In genomic region chr5:138953370-138954256, GRCh38 we compare ENCODE assay signal across 8 cellular contexts.
DNase-seq lines count a peak whose midpoint lies in the region; ATAC-seq, FAIRE-seq and TF ChIP-seq lines count a peak whose summit lies in the region.

No MANE protein-coding gene starts in this region.

- ATAC-seq in psoas muscle (peak; percentile 83 to 90 (median 86)), GM19035 (IDR thresholded peaks at IDR 0.05; ENCODE audit: unreplicated experiment) (no peak)

- H3K4me1 Mint-ChIP-seq in CD14-positive monocyte, result peaks cover 33% of the 10 kb centered on the region

- DNase-seq in CD14-positive monocyte (ENCODE audit: low spot score), result no peak
- peak; percentile 56 for DNase-seq in GM19239 (ENCODE audit: insufficient read length, low spot score)
- peak; percentile 84 to 90 for DNase-seq in NCI-H2081 (lab: John Stamatoyannopoulos, UW)
- peak; percentile 93 to 98 (median 96) for DNase-seq in adrenal gland
- DNase-seq in left ventricle myocardium inferior, result peak; percentile 92
- DNase-seq in psoas muscle, result peak; percentile 87 to 92
- no peak for DNase-seq in T-helper 9 cell

- TF ChIP-seq CTCF in CD14-positive monocyte (IDR thresholded peaks at IDR 0.05) (no peak), adrenal gland (IDR thresholded peaks at IDR 0.05) (no peak), left ventricle myocardium inferior (IDR thresholded peaks at IDR 0.05; ENCODE audit: borderline replicate concordance) (no peak), psoas muscle (IDR thresholded peaks at IDR 0.05) (no peak)

- H3K4me3 ChIP-seq in adrenal gland, result no peak overlapping the region
- H3K4me3 ChIP-seq in left ventricle myocardium inferior, result peak overlapping the region; percentile 35
- peak overlapping the region; percentile 24 for H3K4me3 ChIP-seq in psoas muscle

- peak overlapping the region; percentile 4 to 57 for H3K4me3 Mint-ChIP-seq in CD14-positive monocyte

- no peaks in the 10 kb centered on the region for H3K27me3 ChIP-seq in adrenal gland
- H3K27me3 ChIP-seq in left ventricle myocardium inferior (ENCODE audit: low read depth), result no peaks in the 10 kb centered on the region
- H3K27me3 ChIP-seq in psoas muscle (ENCODE audit: insufficient read depth in 3 of 3, low read length in 2 of 3), result no peaks in the 10 kb centered on the region

- peak in 1 of 2 donors; percentile 57 for TF ChIP-seq POLR2A in adrenal gland (IDR thresholded peaks at IDR 0.05)

- peaks cover 19 to 29% of the 10 kb centered on the region in 2 donors for H3K36me3 Mint-ChIP-seq in CD14-positive monocyte

- peaks cover 48 to 71% of the 10 kb centered on the region in 2 donors for H3K4me1 ChIP-seq in adrenal gland (replicated peaks in 1 of 2)
- H3K4me1 ChIP-seq in left ventricle myocardium inferior, result peaks cover 75% of the 10 kb centered on the region
- H3K4me1 ChIP-seq in psoas muscle, result peaks cover 51% of the 10 kb centered on the region

- H3K27ac ChIP-seq in adrenal gland (peak overlapping the region; percentile 48 to 87 (median 84)), left ventricle myocardium inferior (replicated peaks) (peak overlapping the region; percentile 88), psoas muscle (peak overlapping the region; percentile 80)

- peaks cover 0 to 1% (median 0%) of the 10 kb centered on the region in 3 donors for H3K27me3 Mint-ChIP-seq in CD14-positive monocyte (ENCODE audit: low read depth in 3 of 3)

- WGBS in adrenal gland, 4 donors, result 18 to 45% (median 21%) methylated on average over 6 to 14 of the region's 14 CpGs
- WGBS in psoas muscle, 3 donors, result 21 to 28% (median 24%) methylated on average over 13 to 14 of the region's 14 CpGs

- H3K27ac Mint-ChIP-seq in CD14-positive monocyte, result peak overlapping the region in 3 of 7 donors; percentile 11 to 69 (median 42)

- H3K36me3 ChIP-seq in adrenal gland (replicated peaks in 1 of 2), result no peaks in the 10 kb centered on the region
- no peaks in the 10 kb centered on the region for H3K36me3 ChIP-seq in left ventricle myocardium inferior
- no peaks in the 10 kb centered on the region for H3K36me3 ChIP-seq in psoas muscle (ENCODE audit: insufficient read depth in 1 of 2, low read depth in 1 of 2)

- intact Hi-C loops in CD14-positive monocyte (cut with micrococcal nuclease) (no loop called here), adrenal gland (cut with DNase I) (no loop called here), left ventricle myocardium inferior (cut with micrococcal nuclease) (no loop called here), psoas muscle (cut with DNase I) (no loop called here)

- H3K9me3 ChIP-seq in adrenal gland (replicated peaks in 1 of 3), result no peaks in the 10 kb centered on the region
- no peaks in the 10 kb centered on the region for H3K9me3 ChIP-seq in left ventricle myocardium inferior (replicated peaks)
- no peaks in the 10 kb centered on the region for H3K9me3 ChIP-seq in psoas muscle

- H3K9me3 Mint-ChIP-seq in CD14-positive monocyte, result no peaks in the 10 kb centered on the region

- peak; percentile 26 for FAIRE-seq in GM19239 (lab: Jason Lieb, UNC)

Comparison
In these comparisons a context has a peak if more than half of its experiments do, and no peak if none do; other contexts are left out.
1. DNase-seq: peak in GM19239 (single experiment), NCI-H2081 (2 of 2), adrenal gland (7 of 7), left ventricle myocardium inferior (single experiment) and psoas muscle (2 of 2); none in CD14-positive monocyte (single experiment) and T-helper 9 cell (single experiment).
2. H3K4me3 ChIP-seq: peak in left ventricle myocardium inferior (single experiment) and psoas muscle (single experiment); none in adrenal gland (0 of 4).
3. Peak in every context shown above with its lines, with median percentiles within 50 percentile points of each other: H3K27ac ChIP-seq.